17 cellular contexts compared by ENCODE assay signal in the genomic region with DNA sequence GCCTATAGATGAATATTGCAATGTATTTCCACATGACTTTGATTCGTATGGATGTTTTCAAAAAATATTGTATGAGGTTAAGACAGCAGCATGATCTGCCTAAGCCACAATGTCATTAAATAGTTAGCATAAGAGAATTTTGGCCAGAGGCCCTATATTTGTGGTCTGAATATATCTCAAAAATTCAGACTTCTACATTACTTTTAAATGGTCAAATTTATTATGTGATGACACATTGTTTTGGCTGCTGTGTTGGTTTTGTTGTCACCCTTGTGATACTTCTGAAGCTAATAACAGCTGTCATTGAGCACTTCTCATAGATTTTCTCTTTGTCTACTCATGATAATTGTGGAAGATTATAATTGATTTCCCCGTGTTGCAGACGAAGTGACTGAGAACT.
DNase-seq lines count a peak whose midpoint lies in the region; ATAC-seq and TF ChIP-seq lines count a peak whose summit lies in the region.
"Had no signal": no experiment of that assay in that cellular context is flagged by ENCODE, and none has a peak within 500 bp of the region (broad histone marks: within the 10 kb centered on the region; RNA-seq: fewer than 3 reads in every experiment).

No MANE protein-coding gene starts in this region.

- ATAC-seq in natural killer cell: no peak

- H3K4me1 Mint-ChIP-seq in chondrocyte (ENCODE audit: low read depth): peaks cover 57% of the 10 kb centered on the region
- peaks cover 43% of the 10 kb centered on the region for H3K4me1 Mint-ChIP-seq in mesothelial cell of epicardium
- H3K4me1 Mint-ChIP-seq in natural killer cell: peaks cover 17 to 19% of the 10 kb centered on the region in 2 donors

- DNase-seq in AG10803 (ENCODE audit: low read depth): peak; percentile 83
- peak; percentile 34 for DNase-seq in NCI-H1105 (lab: John Stamatoyannopoulos, UW)
- DNase-seq in chondrocyte (ENCODE audit: low spot score): no peak
- DNase-seq in mesothelial cell of epicardium (ENCODE audit: low spot score in 2 of 2, unreplicated experiment in 2 of 2): no peak
- DNase-seq in natural killer cell: no peak
- DNase-seq in NCI-H2029 (lab: John Stamatoyannopoulos, UW): no peak
- no peak for DNase-seq in GF-D8 (lab: John Stamatoyannopoulos, UW)
- DNase-seq in OCI-M1 (lab: John Stamatoyannopoulos, UW): no peak
- DNase-seq: activated CD4-positive, alpha-beta T cell treated with anti-CD3 and anti-CD28 coated beads, Interleukin-2, amount 50 U/mL, for 4 hours; AML-193; erythroblast; NCI-H1436; spleen; stimulated activated naive CD4-positive, alpha-beta T cell treated with Interleukin-2 at 50 U/mL for 16 hours had no signal

- H3K27me3 Mint-ChIP-seq in chondrocyte (ENCODE audit: low read depth) (no peaks in the 10 kb centered on the region), mesothelial cell of epicardium (ENCODE audit: low read depth) (no peaks in the 10 kb centered on the region), natural killer cell (ENCODE audit: low read depth in 2 of 2) (no peaks in the 10 kb centered on the region)
- H3K27me3 Mint-ChIP-seq: dendritic cell treated with granulocyte-macrophage colony-stimulating factor and Interleukin-4, amounts not matched to agents 40 ng/mL and 50 ng/mL, for 4 days had no signal

- H3K27ac Mint-ChIP-seq in chondrocyte (ENCODE audit: unreplicated experiment) (peak overlapping the region; percentile 53), mesothelial cell of epicardium (peak overlapping the region; percentile 28), natural killer cell (no peak overlapping the region)

- TF ChIP-seq CTCF in AG10803 (conservative IDR thresholded peaks at IDR 0.05; ENCODE audit: low read length): no peak
- TF ChIP-seq CTCF in chondrocyte (IDR thresholded peaks at IDR 0.05): no peak
- TF ChIP-seq CTCF in mesothelial cell of epicardium (IDR thresholded peaks at IDR 0.05; ENCODE audit: unreplicated experiment): no peak
- TF ChIP-seq CTCF in natural killer cell (IDR thresholded peaks at IDR 0.05): no peak

- no peak overlapping the region for H3K4me3 ChIP-seq in AG10803 (ENCODE audit: low read length)
- H3K4me3 ChIP-seq: SJSA1, spleen had no signal

- H3K4me3 Mint-ChIP-seq in chondrocyte (ENCODE audit: unreplicated experiment) (no peak overlapping the region), mesothelial cell of epicardium (no peak overlapping the region), natural killer cell (no peak overlapping the region)
- H3K4me3 Mint-ChIP-seq: activated T-helper 1 cell treated with anti-CD3 and anti-CD28 coated beads, Interleukin-12 subunit alpha, Interleukin-12 subunit beta, Interleukin-2, Interleukin-4 antibody, amounts not matched to agents 30 ng/mL and 10 ng/mL and 1 ng/mL, durations not matched to agents 14 hours and 24 hours and 36 hours; dendritic cell treated with granulocyte-macrophage colony-stimulating factor and Interleukin-4, amounts not matched to agents 40 ng/mL and 50 ng/mL, for 4 days had no signal

- H3K9me3 Mint-ChIP-seq in chondrocyte (ENCODE audit: low read depth) (no peaks in the 10 kb centered on the region), mesothelial cell of epicardium (no peaks in the 10 kb centered on the region), natural killer cell (no peaks in the 10 kb centered on the region)
- H3K9me3 Mint-ChIP-seq: activated T-helper 1 cell treated with anti-CD3 and anti-CD28 coated beads, Interleukin-12 subunit alpha, Interleukin-12 subunit beta, Interleukin-2, Interleukin-4 antibody, amounts not matched to agents 30 ng/mL and 10 ng/mL and 1 ng/mL, durations not matched to agents 14 hours and 24 hours and 36 hours; dendritic cell treated with granulocyte-macrophage colony-stimulating factor and Interleukin-4, amounts not matched to agents 40 ng/mL and 50 ng/mL, for 4 days had no signal

- intact Hi-C loops in natural killer cell (cut with micrococcal nuclease): loop anchor here (10.0 kb wide), 1 partner anchor 683 kb away; no protein-coding TSS in a partner anchor

- no peaks in the 10 kb centered on the region for H3K36me3 Mint-ChIP-seq in chondrocyte (ENCODE audit: low read depth)
- no peaks in the 10 kb centered on the region for H3K36me3 Mint-ChIP-seq in mesothelial cell of epicardium
- H3K36me3 Mint-ChIP-seq in natural killer cell: no peaks in the 10 kb centered on the region

Comparison
In these comparisons a context has a peak if more than half of its experiments do, and no peak if none do; other contexts are left out.
1. DNase-seq: peak in AG10803 (single experiment) and NCI-H1105 (single experiment); none in chondrocyte (single experiment), mesothelial cell of epicardium (0 of 2), natural killer cell (single experiment), NCI-H2029 (single experiment), GF-D8 (single experiment) and OCI-M1 (single experiment).
2. H3K27ac Mint-ChIP-seq: peak in chondrocyte (single experiment) and mesothelial cell of epicardium (single experiment); none in natural killer cell (0 of 2).